ENCODE assay signal across 21 cellular contexts in the genomic region with DNA sequence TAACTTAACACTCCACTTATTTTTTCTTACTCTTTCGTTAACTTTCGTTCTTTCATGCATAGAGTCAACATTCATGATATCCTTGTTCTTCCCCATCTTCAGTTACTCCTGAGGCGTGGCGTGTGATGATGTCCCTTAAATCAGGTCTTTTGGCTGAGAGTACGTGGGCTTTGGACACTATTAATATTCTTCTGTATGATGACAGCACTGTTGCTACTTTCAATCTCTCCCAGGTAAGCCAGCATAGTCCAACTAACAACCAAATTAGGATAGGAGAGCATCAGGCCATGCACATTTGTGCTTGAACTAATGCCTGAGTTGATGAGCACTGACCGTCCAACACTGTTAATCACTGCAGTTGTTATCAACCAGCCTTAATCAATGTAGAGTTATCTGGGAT.
DNase-seq lines count a peak whose midpoint lies in the region; ATAC-seq and TF ChIP-seq lines count a peak whose summit lies in the region.
"Had no signal": no experiment of that assay in that cellular context is flagged by ENCODE, and none has a peak within 500 bp of the region (broad histone marks: within the 10 kb centered on the region; RNA-seq: fewer than 3 reads in every experiment).

No MANE protein-coding gene starts in this region.

- H3K36me3 Mint-ChIP-seq in activated B cell treated with CpG ODN at 0.5 μM for 24 hours (ENCODE audit: low read depth) = peaks cover 85% of the 10 kb centered on the region
- peaks cover 10% of the 10 kb centered on the region for H3K36me3 Mint-ChIP-seq in activated naive CD8-positive, alpha-beta T cell treated with anti-CD3 and anti-CD28 coated beads for 36 hours

- H3K4me3 Mint-ChIP-seq in activated B cell treated with CpG ODN at 0.5 μM for 24 hours = no peak overlapping the region
- no peak overlapping the region for H3K4me3 Mint-ChIP-seq in activated naive CD8-positive, alpha-beta T cell treated with anti-CD3 and anti-CD28 coated beads for 36 hours
- H3K4me3 Mint-ChIP-seq: activated naive CD8-positive, alpha-beta T cell; brain; CD14-positive monocyte; endodermal cell; neural progenitor cell had no signal

- H3K4me1 Mint-ChIP-seq in activated B cell treated with CpG ODN at 0.5 μM for 24 hours = peaks cover 9% of the 10 kb centered on the region
- no peaks in the 10 kb centered on the region for H3K4me1 Mint-ChIP-seq in activated naive CD8-positive, alpha-beta T cell treated with anti-CD3 and anti-CD28 coated beads for 36 hours
- H3K4me1 Mint-ChIP-seq: CD14-positive monocyte, endodermal cell, neural progenitor cell had no signal

- intact Hi-C loops in activated B cell treated with CpG ODN at 0.5 μM for 24 hours (cut with micrococcal nuclease) = no loop called here

- no peak for TF ChIP-seq CTCF in activated B cell treated with CpG ODN at 0.5 μM for 24 hours (IDR thresholded peaks at IDR 0.05)

- ATAC-seq in GM18867 (IDR thresholded peaks at IDR 0.05; ENCODE audit: unreplicated experiment) (peak; percentile 29), GM21526 (IDR thresholded peaks at IDR 0.05; ENCODE audit: low FRiP score, unreplicated experiment) (peak; percentile 12), HG03135 (IDR thresholded peaks at IDR 0.05; ENCODE audit: unreplicated experiment) (peak; percentile 9), activated B cell treated with CpG ODN at 0.5 μM for 24 hours (ENCODE audit: low read depth) (no peak), HG03045 (IDR thresholded peaks at IDR 0.05; ENCODE audit: unreplicated experiment) (no peak)
- ATAC-seq: HCT116, SK-N-SH treated with all-trans-retinoic acid at 6 μM for 48 hours had no signal

- CTCF ChIA-PET in activated B cell treated with CpG ODN at 0.5 μM for 24 hours (lab: Charles Lee) = no interaction called here

- peak overlapping the region; percentile 63 for H3K27ac Mint-ChIP-seq in activated B cell treated with CpG ODN at 0.5 μM for 24 hours
- no peak overlapping the region for H3K27ac Mint-ChIP-seq in activated naive CD8-positive, alpha-beta T cell treated with anti-CD3 and anti-CD28 coated beads for 36 hours
- H3K27ac Mint-ChIP-seq: activated naive CD8-positive, alpha-beta T cell; endodermal cell; neural progenitor cell had no signal

- DNase-seq in activated B cell treated with CpG ODN at 0.5 μM for 24 hours = no peak
- no peak for DNase-seq in amygdala (lab: John Stamatoyannopoulos, UW)
- DNase-seq in SHP77 (lab: John Stamatoyannopoulos, UW) = no peak
- DNase-seq in activated naive CD8-positive, alpha-beta T cell treated with anti-CD3 and anti-CD28 coated beads for 36 hours = no peak
- DNase-seq: activated CD4-positive, CD25-positive, alpha-beta regulatory T cell treated with anti-CD3 and anti-CD28 coated beads, Interleukin-2, amount 50 U/mL, for 72 hours; activated T-cell treated with anti-CD3 and anti-CD28 coated beads, Interleukin-2, amount 50 U/mL, for 48 hours; endodermal cell; GDM1; MV-4-11; stimulated activated CD4-positive, alpha-beta T cell treated with anti-CD3 and anti-CD28 coated beads, Interleukin-4, amount 100 ng/mL, for 1 hour; T1000 had no signal

- no peaks in the 10 kb centered on the region for H3K9me3 Mint-ChIP-seq in activated B cell treated with CpG ODN at 0.5 μM for 24 hours
- H3K9me3 Mint-ChIP-seq in activated naive CD8-positive, alpha-beta T cell treated with anti-CD3 and anti-CD28 coated beads for 36 hours = no peaks in the 10 kb centered on the region
- H3K9me3 Mint-ChIP-seq: brain, CD14-positive monocyte, endodermal cell, neural progenitor cell had no signal

- H3K27me3 Mint-ChIP-seq in activated B cell treated with CpG ODN at 0.5 μM for 24 hours = no peaks in the 10 kb centered on the region
- H3K27me3 Mint-ChIP-seq in activated naive CD8-positive, alpha-beta T cell treated with anti-CD3 and anti-CD28 coated beads for 36 hours = no peaks in the 10 kb centered on the region
- H3K27me3 Mint-ChIP-seq: activated naive CD8-positive, alpha-beta T cell; brain had no signal

- POLR2A ChIA-PET in activated B cell treated with CpG ODN at 0.5 μM for 24 hours (lab: Charles Lee) = no interaction called here

Comparison
In these comparisons a context has a peak if more than half of its experiments do, and no peak if none do; other contexts are left out.
1. ATAC-seq: peak in GM18867 (single experiment), GM21526 (single experiment) and HG03135 (single experiment); none in activated B cell treated with CpG ODN at 0.5 μM for 24 hours (single experiment) and HG03045 (single experiment).